ENCODE assay signal across 8 cellular contexts in the genomic region with DNA sequence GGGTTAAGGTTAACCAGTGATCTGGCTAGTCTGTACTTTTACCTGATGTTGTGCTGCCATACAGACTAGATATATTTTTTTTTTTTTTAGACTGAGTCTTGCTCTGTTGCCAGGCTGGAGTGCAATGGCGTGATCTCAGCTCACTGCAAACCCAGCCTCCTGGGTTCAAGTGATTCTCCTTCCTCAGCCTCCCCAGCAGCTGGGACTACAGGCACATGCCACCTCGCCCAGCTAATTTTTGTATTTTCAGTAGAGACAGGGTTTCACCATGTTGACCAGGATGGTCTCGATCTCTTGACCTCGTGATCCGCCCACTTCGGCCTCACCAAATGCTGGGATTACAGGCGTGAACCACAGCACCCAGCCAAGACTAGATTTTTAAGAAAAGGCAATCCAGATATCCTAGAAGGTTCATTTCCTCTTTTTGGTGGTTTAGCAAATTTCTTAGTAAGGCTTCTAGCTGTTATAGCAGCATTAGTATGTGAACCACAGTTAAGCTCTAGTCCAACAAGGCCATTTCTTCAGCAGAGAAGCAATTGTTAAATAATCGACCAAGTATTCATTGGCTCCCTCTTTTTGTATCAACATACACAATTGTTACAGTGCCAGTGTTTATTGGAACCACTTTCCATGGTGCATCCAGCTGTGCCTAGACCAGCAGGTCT. TPM values are rescaled to one million over a fixed set of nuclear protein-coding genes. Genes with fewer than 3 reads are reported as not detected.
DNase-seq lines count a peak whose midpoint lies in the region; ATAC-seq and TF ChIP-seq lines count a peak whose summit lies in the region.
"Not testable (repeated sequence)": the region's sequence is repeated elsewhere in the genome, so short reads cannot be mapped to it uniquely, and the experiment has no call there.

A gene with protein sequence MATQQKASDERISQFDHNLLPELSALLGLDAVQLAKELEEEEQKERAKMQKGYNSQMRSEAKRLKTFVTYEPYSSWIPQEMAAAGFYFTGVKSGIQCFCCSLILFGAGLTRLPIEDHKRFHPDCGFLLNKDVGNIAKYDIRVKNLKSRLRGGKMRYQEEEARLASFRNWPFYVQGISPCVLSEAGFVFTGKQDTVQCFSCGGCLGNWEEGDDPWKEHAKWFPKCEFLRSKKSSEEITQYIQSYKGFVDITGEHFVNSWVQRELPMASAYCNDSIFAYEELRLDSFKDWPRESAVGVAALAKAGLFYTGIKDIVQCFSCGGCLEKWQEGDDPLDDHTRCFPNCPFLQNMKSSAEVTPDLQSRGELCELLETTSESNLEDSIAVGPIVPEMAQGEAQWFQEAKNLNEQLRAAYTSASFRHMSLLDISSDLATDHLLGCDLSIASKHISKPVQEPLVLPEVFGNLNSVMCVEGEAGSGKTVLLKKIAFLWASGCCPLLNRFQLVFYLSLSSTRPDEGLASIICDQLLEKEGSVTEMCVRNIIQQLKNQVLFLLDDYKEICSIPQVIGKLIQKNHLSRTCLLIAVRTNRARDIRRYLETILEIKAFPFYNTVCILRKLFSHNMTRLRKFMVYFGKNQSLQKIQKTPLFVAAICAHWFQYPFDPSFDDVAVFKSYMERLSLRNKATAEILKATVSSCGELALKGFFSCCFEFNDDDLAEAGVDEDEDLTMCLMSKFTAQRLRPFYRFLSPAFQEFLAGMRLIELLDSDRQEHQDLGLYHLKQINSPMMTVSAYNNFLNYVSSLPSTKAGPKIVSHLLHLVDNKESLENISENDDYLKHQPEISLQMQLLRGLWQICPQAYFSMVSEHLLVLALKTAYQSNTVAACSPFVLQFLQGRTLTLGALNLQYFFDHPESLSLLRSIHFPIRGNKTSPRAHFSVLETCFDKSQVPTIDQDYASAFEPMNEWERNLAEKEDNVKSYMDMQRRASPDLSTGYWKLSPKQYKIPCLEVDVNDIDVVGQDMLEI (N-terminal part only) (minus strand): TSS at position 51 of the 665 bp plus-strand sequence. CDS start 12,424 bp downstream, outside the sequence.

- in situ Hi-C loops in transverse colon (cut with MboI; ENCODE audit: low pct_ligation_motif_present in 1 of 4, low pct_unique_long_range_greater_than_20kb in 1 of 4, low sequenced_read_pairs in 3 of 4), result not testable (repeated sequence)

- not testable (repeated sequence) for H3K27me3 Mint-ChIP-seq in CD14-positive monocyte (ENCODE audit: low read depth in 3 of 3); neural crest cell (ENCODE audit: low read depth)

- not testable (repeated sequence) for H3K27ac ChIP-seq in PC-9, body of pancreas, lower lobe of right lung, spleen, transverse colon

- H3K4me3 ChIP-seq in PC-9, body of pancreas, lower lobe of right lung, spleen, transverse colon: not testable (repeated sequence)

- CTCF ChIA-PET in PC-9 (lab: Charles Lee), result not testable (repeated sequence)

- H3K27me3 ChIP-seq in PC-9 (ENCODE audit: insufficient read depth, low read depth); body of pancreas; lower lobe of right lung (ENCODE audit: low read depth); spleen (replicated peaks in 1 of 7); transverse colon: not testable (repeated sequence)

- H3K9me2 ChIP-seq in PC-9 (ENCODE audit: insufficient read depth), result not testable (repeated sequence)

- 88% methylated on average over 2 of the region's 8 CpGs; no CpG with 5 or more reads in 1 of the 2 donors for WGBS in body of pancreas, 2 donors
- WGBS in spleen, 5 donors, result no CpG with 5 or more reads among the region's 8 CpGs
- WGBS in transverse colon (ENCODE audit: low coverage in 1 of 2), 2 donors, result no CpG with 5 or more reads among the region's 8 CpGs

- TF ChIP-seq EP300 in transverse colon (IDR thresholded peaks at IDR 0.05; ENCODE audit: low read depth), result not testable (repeated sequence)

- not testable (repeated sequence) for H4K20me1 ChIP-seq in PC-9 (ENCODE audit: insufficient read depth)

- ATAC-seq in HG02798 (IDR thresholded peaks at IDR 0.05; ENCODE audit: poor library complexity, unreplicated experiment), result peak; percentile 37
- not testable (repeated sequence) for ATAC-seq in body of pancreas, lower lobe of right lung

- H3K4me3 Mint-ChIP-seq in CD14-positive monocyte, neural crest cell: not testable (repeated sequence)

- H3F3A ChIP-seq in PC-9 (ENCODE audit: insufficient read depth, low read depth), result not testable (repeated sequence)

- H3K79me2 ChIP-seq in PC-9 (ENCODE audit: low read depth), result not testable (repeated sequence)

- H3K9me3 ChIP-seq in PC-9 (ENCODE audit: insufficient read depth, low read depth); body of pancreas; lower lobe of right lung; spleen; transverse colon: not testable (repeated sequence)

- POLR2A ChIA-PET in PC-9 (lab: Charles Lee; ENCODE audit: unreplicated experiment), result not testable (repeated sequence)

- intact Hi-C loops in CD14-positive monocyte (cut with micrococcal nuclease); PC-9 (cut with micrococcal nuclease; ENCODE audit: unreplicated experiment); body of pancreas (cut with DNase I); lower lobe of right lung (cut with DNase I); spleen (cut with DNase I; ENCODE audit: low total_unique reads); transverse colon (cut with DNase I; ENCODE audit: low total_unique reads): not testable (repeated sequence)

- not testable (repeated sequence) for H3K4me2 ChIP-seq in PC-9

- H3K4me1 Mint-ChIP-seq in CD14-positive monocyte, neural crest cell: not testable (repeated sequence)

- H3K36me3 Mint-ChIP-seq in CD14-positive monocyte; neural crest cell (ENCODE audit: low read depth): not testable (repeated sequence)

- DNase-seq in CD14-positive monocyte (ENCODE audit: low spot score); PC-9; body of pancreas; lower lobe of right lung; neural crest cell (ENCODE audit: low read depth, low spot score); spleen; transverse colon: not testable (repeated sequence)

- TF ChIP-seq POLR2A in body of pancreas (IDR thresholded peaks at IDR 0.05); spleen (IDR thresholded peaks at IDR 0.05); transverse colon (IDR thresholded peaks at IDR 0.05): not testable (repeated sequence)

- not testable (repeated sequence) for BruUV-seq in PC-9 (replicated peaks; lab: Mats Ljungman, UMichigan)

- not testable (repeated sequence) for H3K36me3 ChIP-seq in PC-9 (ENCODE audit: low read depth); body of pancreas (replicated peaks in 1 of 2; ENCODE audit: insufficient read depth in 1 of 2, low read depth in 2 of 2); lower lobe of right lung; spleen; transverse colon

- not testable (repeated sequence) for H3K4me1 ChIP-seq in PC-9 (replicated peaks; ENCODE audit: insufficient read depth); body of pancreas; lower lobe of right lung; spleen; transverse colon

- H3K27ac Mint-ChIP-seq in CD14-positive monocyte, result peak within 1 kb of the TSS in 1 of 7 donors; percentile 60
- not testable (repeated sequence) for H3K27ac Mint-ChIP-seq in neural crest cell (ENCODE audit: unreplicated experiment)

- not testable (repeated sequence) for TF ChIP-seq CTCF in CD14-positive monocyte (IDR thresholded peaks at IDR 0.05); PC-9 (conservative IDR thresholded peaks at IDR 0.05); body of pancreas (IDR thresholded peaks at IDR 0.05); lower lobe of right lung (IDR thresholded peaks at IDR 0.05); neural crest cell (conservative IDR thresholded peaks at IDR 0.05); spleen (IDR thresholded peaks at IDR 0.05 in 8 of 11, conservative IDR thresholded peaks at IDR 0.05 in 3 of 11); transverse colon (IDR thresholded peaks at IDR 0.05)

- H3K9me3 Mint-ChIP-seq in CD14-positive monocyte, neural crest cell: not testable (repeated sequence)

- not testable (repeated sequence) for H2AFZ ChIP-seq in PC-9

RNA-seq across cellular contexts. Expression of the gene that starts here (rescaled TPM):
- polyA plus RNA-seq in CD14-positive monocyte, result 10 to 100 TPM; 76.9 to 77.9 TPM
- 11.7 and 13.1 TPM in 2 replicates for total RNA-seq in PC-9 (2021)
- 10 to 100 TPM; 19.8 to 27.0 TPM for total RNA-seq in body of pancreas
- total RNA-seq in lower lobe of right lung, result 43.9 TPM
- 10.3 and 11.3 TPM in 2 replicates for total RNA-seq in neural crest cell
- 100 to 1,000 TPM; 102 to 299 (median 199) TPM for total RNA-seq in spleen
- 10 to 100 TPM; 15.4 to 20.1 (median 17.2) TPM for polyA plus RNA-seq in spleen
- 10 to 100 TPM; 21.3 to 33.5 (median 24.7) TPM for total RNA-seq in transverse colon
